ENCODE assay signal across 1 cellular context in genomic region chr13:44989071-44989889, GRCh38.
TF ChIP-seq lines count a peak whose summit lies in the region.

TSS of gene GPALPP1 (plus strand) at chr13:44989538. CDS start at chr13:44989655, 117 bp downstream.
TSS of gene NUFIP1 (minus strand) at chr13:44989471. CDS start at chr13:44989436, 35 bp downstream.

TF ChIP-seq in HepG2, 621 proteins besides CTCF, POLR2A, EP300 and RAD21 (continued from another document and continues in another):
- TF ChIP-seq, protein P1, sequence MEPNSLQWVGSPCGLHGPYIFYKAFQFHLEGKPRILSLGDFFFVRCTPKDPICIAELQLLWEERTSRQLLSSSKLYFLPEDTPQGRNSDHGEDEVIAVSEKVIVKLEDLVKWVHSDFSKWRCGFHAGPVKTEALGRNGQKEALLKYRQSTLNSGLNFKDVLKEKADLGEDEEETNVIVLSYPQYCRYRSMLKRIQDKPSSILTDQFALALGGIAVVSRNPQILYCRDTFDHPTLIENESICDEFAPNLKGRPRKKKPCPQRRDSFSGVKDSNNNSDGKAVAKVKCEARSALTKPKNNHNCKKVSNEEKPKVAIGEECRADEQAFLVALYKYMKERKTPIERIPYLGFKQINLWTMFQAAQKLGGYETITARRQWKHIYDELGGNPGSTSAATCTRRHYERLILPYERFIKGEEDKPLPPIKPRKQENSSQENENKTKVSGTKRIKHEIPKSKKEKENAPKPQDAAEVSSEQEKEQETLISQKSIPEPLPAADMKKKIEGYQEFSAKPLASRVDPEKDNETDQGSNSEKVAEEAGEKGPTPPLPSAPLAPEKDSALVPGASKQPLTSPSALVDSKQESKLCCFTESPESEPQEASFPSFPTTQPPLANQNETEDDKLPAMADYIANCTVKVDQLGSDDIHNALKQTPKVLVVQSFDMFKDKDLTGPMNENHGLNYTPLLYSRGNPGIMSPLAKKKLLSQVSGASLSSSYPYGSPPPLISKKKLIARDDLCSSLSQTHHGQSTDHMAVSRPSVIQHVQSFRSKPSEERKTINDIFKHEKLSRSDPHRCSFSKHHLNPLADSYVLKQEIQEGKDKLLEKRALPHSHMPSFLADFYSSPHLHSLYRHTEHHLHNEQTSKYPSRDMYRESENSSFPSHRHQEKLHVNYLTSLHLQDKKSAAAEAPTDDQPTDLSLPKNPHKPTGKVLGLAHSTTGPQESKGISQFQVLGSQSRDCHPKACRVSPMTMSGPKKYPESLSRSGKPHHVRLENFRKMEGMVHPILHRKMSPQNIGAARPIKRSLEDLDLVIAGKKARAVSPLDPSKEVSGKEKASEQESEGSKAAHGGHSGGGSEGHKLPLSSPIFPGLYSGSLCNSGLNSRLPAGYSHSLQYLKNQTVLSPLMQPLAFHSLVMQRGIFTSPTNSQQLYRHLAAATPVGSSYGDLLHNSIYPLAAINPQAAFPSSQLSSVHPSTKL (CRISPR knock-in tag; IDR thresholded peaks at IDR 0.05), result peak; percentile 69
- TF ChIP-seq RFXANK (CRISPR knock-in tag; IDR thresholded peaks at IDR 0.05) (no peak; the same call in 1 of the 2 replicates), ARID2 (CRISPR knock-in tag; IDR thresholded peaks at IDR 0.05; ENCODE audit: borderline replicate concordance) (peak; percentile 94), DPF2 (CRISPR knock-in tag; IDR thresholded peaks at IDR 0.05; ENCODE audit: borderline replicate concordance, low read depth) (no peak), ZNF441 (CRISPR knock-in tag; IDR thresholded peaks at IDR 0.05; ENCODE audit: borderline replicate concordance) (peak; percentile 21; the same call in 1 of the 2 replicates), ESRRA (CRISPR knock-in tag; IDR thresholded peaks at IDR 0.05; ENCODE audit: low read depth) (0 out of 2 replicates have a peak, but pooled peaks have one; percentile 28), PRPF4 (IDR thresholded peaks at IDR 0.05; ENCODE audit: low read depth, low read length, poor library complexity, severe bottlenecking) (no peak), SMAD3 (CRISPR knock-in tag; IDR thresholded peaks at IDR 0.05) (no peak), BCL6 (CRISPR knock-in tag; IDR thresholded peaks at IDR 0.05) (peak; percentile 36; the same call in 1 of the 2 replicates), ZNF563 (CRISPR knock-in tag; IDR thresholded peaks at IDR 0.05) (peak; percentile 51), RARG (CRISPR knock-in tag; IDR thresholded peaks at IDR 0.05; ENCODE audit: low read depth) (no peak), CCAR2 (optimal IDR thresholded peaks at IDR 0.05; ENCODE audit: low read depth, low read length) (no peak), SP5 (CRISPR knock-in tag; IDR thresholded peaks at IDR 0.05; ENCODE audit: borderline replicate concordance, low read depth) (peak; percentile 11; the same call in 1 of the 2 replicates), ZNF713 (CRISPR knock-in tag; IDR thresholded peaks at IDR 0.05) (no peak), ZMYM3 (CRISPR knock-in tag; IDR thresholded peaks at IDR 0.05) (no peak), RARA (CRISPR knock-in tag; IDR thresholded peaks at IDR 0.05) (peak; percentile 20; the same call in 1 of the 2 replicates), MEIS2 (CRISPR knock-in tag; IDR thresholded peaks at IDR 0.05) (peak; percentile 69), CENPX (CRISPR knock-in tag; IDR thresholded peaks at IDR 0.05) (no peak), MAZ (IDR thresholded peaks at IDR 0.05; ENCODE audit: borderline replicate concordance, low read depth, low read length) (no peak), MAZ (CRISPR knock-in tag; IDR thresholded peaks at IDR 0.05; ENCODE audit: low read depth) (no peak), MAFF (IDR thresholded peaks at IDR 0.05; ENCODE audit: low read depth, low read length) (0 out of 2 replicates have a peak, but pooled peaks have one; percentile 2), ONECUT2 (CRISPR knock-in tag; IDR thresholded peaks at IDR 0.05) (no peak), STAT5B (CRISPR knock-in tag; IDR thresholded peaks at IDR 0.05) (no peak), ZNF30 (CRISPR knock-in tag; IDR thresholded peaks at IDR 0.05) (no peak), HHEX (CRISPR knock-in tag; IDR thresholded peaks at IDR 0.05) (no peak), ZNF235 (CRISPR knock-in tag; IDR thresholded peaks at IDR 0.05; ENCODE audit: borderline replicate concordance) (no peak), ZNF232 (CRISPR knock-in tag; IDR thresholded peaks at IDR 0.05; ENCODE audit: borderline replicate concordance) (0 out of 2 replicates have a peak, but pooled peaks have one; percentile 20), CC2D1A (CRISPR knock-in tag; IDR thresholded peaks at IDR 0.05) (no peak), ZNF782 (CRISPR knock-in tag; IDR thresholded peaks at IDR 0.05; ENCODE audit: borderline replicate concordance) (no peak), ZC3H13 (CRISPR knock-in tag; IDR thresholded peaks at IDR 0.05) (no peak), MATR3 (CRISPR knock-in tag; IDR thresholded peaks at IDR 0.05) (no peak), SMARCC2 (IDR thresholded peaks at IDR 0.05) (no peak), AKAP8 (CRISPR knock-in tag; IDR thresholded peaks at IDR 0.05) (0 out of 2 replicates have a peak, but pooled peaks have one; percentile 22), KLF15 (CRISPR knock-in tag; IDR thresholded peaks at IDR 0.05; ENCODE audit: borderline replicate concordance) (no peak; the same call in 1 of the 2 replicates)
- TF ChIP-seq, protein P2, sequence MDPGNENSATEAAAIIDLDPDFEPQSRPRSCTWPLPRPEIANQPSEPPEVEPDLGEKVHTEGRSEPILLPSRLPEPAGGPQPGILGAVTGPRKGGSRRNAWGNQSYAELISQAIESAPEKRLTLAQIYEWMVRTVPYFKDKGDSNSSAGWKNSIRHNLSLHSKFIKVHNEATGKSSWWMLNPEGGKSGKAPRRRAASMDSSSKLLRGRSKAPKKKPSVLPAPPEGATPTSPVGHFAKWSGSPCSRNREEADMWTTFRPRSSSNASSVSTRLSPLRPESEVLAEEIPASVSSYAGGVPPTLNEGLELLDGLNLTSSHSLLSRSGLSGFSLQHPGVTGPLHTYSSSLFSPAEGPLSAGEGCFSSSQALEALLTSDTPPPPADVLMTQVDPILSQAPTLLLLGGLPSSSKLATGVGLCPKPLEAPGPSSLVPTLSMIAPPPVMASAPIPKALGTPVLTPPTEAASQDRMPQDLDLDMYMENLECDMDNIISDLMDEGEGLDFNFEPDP (CRISPR knock-in tag; conservative IDR thresholded peaks at IDR 0.05), result no peak
- TF ChIP-seq, protein P3, sequence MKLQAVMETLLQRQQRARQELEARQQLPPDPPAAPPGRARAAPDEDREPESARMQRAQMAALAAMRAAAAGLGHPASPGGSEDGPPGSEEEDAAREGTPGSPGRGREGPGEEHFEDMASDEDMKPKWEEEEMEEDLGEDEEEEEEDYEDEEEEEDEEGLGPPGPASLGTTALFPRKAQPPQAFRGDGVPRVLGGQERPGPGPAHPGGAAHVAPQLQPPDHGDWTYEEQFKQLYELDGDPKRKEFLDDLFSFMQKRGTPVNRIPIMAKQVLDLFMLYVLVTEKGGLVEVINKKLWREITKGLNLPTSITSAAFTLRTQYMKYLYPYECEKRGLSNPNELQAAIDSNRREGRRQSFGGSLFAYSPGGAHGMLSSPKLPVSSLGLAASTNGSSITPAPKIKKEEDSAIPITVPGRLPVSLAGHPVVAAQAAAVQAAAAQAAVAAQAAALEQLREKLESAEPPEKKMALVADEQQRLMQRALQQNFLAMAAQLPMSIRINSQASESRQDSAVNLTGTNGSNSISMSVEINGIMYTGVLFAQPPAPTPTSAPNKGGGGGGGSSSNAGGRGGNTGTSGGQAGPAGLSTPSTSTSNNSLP (IDR thresholded peaks at IDR 0.05; ENCODE audit: low read depth, low read length), result no peak
- TF ChIP-seq, protein P4, sequence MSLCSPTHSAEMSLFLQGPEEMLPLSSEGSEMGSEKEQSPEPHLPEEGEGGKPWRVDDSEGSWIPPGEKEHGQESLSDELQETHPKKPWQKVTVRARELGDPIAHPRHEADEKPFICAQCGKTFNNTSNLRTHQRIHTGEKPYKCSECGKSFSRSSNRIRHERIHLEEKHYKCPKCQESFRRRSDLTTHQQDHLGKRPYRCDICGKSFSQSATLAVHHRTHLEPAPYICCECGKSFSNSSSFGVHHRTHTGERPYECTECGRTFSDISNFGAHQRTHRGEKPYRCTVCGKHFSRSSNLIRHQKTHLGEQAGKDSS (CRISPR knock-in tag; IDR thresholded peaks at IDR 0.05; ENCODE audit: borderline replicate concordance, low read depth), result peak; percentile 80
- TF ChIP-seq, protein P5, sequence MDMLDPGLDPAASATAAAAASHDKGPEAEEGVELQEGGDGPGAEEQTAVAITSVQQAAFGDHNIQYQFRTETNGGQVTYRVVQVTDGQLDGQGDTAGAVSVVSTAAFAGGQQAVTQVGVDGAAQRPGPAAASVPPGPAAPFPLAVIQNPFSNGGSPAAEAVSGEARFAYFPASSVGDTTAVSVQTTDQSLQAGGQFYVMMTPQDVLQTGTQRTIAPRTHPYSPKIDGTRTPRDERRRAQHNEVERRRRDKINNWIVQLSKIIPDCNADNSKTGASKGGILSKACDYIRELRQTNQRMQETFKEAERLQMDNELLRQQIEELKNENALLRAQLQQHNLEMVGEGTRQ (IDR thresholded peaks at IDR 0.05; ENCODE audit: low read depth, low read length), result no peak
- TF ChIP-seq, protein P5 (CRISPR knock-in tag; IDR thresholded peaks at IDR 0.05; ENCODE audit: borderline replicate concordance), result no peak
- TF ChIP-seq, protein P6, sequence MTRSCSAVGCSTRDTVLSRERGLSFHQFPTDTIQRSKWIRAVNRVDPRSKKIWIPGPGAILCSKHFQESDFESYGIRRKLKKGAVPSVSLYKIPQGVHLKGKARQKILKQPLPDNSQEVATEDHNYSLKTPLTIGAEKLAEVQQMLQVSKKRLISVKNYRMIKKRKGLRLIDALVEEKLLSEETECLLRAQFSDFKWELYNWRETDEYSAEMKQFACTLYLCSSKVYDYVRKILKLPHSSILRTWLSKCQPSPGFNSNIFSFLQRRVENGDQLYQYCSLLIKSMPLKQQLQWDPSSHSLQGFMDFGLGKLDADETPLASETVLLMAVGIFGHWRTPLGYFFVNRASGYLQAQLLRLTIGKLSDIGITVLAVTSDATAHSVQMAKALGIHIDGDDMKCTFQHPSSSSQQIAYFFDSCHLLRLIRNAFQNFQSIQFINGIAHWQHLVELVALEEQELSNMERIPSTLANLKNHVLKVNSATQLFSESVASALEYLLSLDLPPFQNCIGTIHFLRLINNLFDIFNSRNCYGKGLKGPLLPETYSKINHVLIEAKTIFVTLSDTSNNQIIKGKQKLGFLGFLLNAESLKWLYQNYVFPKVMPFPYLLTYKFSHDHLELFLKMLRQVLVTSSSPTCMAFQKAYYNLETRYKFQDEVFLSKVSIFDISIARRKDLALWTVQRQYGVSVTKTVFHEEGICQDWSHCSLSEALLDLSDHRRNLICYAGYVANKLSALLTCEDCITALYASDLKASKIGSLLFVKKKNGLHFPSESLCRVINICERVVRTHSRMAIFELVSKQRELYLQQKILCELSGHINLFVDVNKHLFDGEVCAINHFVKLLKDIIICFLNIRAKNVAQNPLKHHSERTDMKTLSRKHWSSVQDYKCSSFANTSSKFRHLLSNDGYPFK (CRISPR knock-in tag; IDR thresholded peaks at IDR 0.05; ENCODE audit: borderline replicate concordance), result peak; percentile 27; the same call in 1 of the 2 replicates
- TF ChIP-seq, protein P7, sequence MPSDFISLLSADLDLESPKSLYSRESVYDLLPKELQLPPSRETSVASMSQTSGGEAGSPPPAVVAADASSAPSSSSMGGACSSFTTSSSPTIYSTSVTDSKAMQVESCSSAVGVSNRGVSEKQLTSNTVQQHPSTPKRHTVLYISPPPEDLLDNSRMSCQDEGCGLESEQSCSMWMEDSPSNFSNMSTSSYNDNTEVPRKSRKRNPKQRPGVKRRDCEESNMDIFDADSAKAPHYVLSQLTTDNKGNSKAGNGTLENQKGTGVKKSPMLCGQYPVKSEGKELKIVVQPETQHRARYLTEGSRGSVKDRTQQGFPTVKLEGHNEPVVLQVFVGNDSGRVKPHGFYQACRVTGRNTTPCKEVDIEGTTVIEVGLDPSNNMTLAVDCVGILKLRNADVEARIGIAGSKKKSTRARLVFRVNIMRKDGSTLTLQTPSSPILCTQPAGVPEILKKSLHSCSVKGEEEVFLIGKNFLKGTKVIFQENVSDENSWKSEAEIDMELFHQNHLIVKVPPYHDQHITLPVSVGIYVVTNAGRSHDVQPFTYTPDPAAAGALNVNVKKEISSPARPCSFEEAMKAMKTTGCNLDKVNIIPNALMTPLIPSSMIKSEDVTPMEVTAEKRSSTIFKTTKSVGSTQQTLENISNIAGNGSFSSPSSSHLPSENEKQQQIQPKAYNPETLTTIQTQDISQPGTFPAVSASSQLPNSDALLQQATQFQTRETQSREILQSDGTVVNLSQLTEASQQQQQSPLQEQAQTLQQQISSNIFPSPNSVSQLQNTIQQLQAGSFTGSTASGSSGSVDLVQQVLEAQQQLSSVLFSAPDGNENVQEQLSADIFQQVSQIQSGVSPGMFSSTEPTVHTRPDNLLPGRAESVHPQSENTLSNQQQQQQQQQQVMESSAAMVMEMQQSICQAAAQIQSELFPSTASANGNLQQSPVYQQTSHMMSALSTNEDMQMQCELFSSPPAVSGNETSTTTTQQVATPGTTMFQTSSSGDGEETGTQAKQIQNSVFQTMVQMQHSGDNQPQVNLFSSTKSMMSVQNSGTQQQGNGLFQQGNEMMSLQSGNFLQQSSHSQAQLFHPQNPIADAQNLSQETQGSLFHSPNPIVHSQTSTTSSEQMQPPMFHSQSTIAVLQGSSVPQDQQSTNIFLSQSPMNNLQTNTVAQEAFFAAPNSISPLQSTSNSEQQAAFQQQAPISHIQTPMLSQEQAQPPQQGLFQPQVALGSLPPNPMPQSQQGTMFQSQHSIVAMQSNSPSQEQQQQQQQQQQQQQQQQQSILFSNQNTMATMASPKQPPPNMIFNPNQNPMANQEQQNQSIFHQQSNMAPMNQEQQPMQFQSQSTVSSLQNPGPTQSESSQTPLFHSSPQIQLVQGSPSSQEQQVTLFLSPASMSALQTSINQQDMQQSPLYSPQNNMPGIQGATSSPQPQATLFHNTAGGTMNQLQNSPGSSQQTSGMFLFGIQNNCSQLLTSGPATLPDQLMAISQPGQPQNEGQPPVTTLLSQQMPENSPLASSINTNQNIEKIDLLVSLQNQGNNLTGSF (CRISPR knock-in tag; IDR thresholded peaks at IDR 0.05), result no peak; the same call in 1 of the 2 replicates
- TF ChIP-seq, protein P8, sequence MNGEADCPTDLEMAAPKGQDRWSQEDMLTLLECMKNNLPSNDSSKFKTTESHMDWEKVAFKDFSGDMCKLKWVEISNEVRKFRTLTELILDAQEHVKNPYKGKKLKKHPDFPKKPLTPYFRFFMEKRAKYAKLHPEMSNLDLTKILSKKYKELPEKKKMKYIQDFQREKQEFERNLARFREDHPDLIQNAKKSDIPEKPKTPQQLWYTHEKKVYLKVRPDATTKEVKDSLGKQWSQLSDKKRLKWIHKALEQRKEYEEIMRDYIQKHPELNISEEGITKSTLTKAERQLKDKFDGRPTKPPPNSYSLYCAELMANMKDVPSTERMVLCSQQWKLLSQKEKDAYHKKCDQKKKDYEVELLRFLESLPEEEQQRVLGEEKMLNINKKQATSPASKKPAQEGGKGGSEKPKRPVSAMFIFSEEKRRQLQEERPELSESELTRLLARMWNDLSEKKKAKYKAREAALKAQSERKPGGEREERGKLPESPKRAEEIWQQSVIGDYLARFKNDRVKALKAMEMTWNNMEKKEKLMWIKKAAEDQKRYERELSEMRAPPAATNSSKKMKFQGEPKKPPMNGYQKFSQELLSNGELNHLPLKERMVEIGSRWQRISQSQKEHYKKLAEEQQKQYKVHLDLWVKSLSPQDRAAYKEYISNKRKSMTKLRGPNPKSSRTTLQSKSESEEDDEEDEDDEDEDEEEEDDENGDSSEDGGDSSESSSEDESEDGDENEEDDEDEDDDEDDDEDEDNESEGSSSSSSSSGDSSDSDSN (CRISPR knock-in tag; IDR thresholded peaks at IDR 0.05), result peak; percentile 80; the same call in 1 of the 2 replicates
